Comparison of ENCODE assay signal across 9 cellular contexts in the genomic region with DNA sequence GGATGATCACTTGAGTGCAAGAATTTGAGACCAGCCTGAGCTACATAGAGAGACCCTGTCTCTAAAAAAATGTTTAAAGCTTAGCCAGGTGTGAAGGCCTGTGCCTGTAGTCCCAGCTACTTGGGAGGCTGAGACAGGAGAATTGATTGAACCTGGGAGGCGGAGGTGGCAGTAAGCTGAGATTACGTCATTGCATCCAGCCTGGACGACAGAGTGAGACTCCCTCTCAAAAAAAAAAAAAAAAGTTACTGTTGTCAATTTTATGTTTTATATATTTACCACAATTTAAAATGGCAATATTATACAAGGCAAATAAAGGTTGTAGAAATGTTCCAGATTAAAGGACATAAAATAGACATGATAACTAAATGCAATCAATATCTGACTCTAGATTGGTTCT. TPM values are rescaled to one million over a fixed set of nuclear protein-coding genes. Genes with fewer than 3 reads are reported as not detected.
"Had no signal": no experiment of that assay in that cellular context is flagged by ENCODE, and none has a peak within 500 bp of the region (broad histone marks: within the 10 kb centered on the region; RNA-seq: fewer than 3 reads in every experiment).

No MANE protein-coding gene starts in this region.

- DNase-seq: GDM1, GF-D8 had no signal

- H3K4me3 ChIP-seq: GM12878 had no signal

- FAIRE-seq: G401.6, GM12878, GM12891, GM12892, GM18507, GM19239 had no signal

- ATAC-seq: GM12878 had no signal

RNA-seq across cellular contexts. Expression of a gene that starts 29.2 kb away (rescaled TPM):
- total RNA-seq: G401, GM12878 had no signal
- polyA plus RNA-seq: GM12878 had no signal
